ENCODE assay signal across 8 cellular contexts in genomic region chr10:65571011-65571570, GRCh38.
DNase-seq lines count a peak whose midpoint lies in the region; ATAC-seq and TF ChIP-seq lines count a peak whose summit lies in the region.

No MANE protein-coding gene starts in this region.

- H3K27me3 ChIP-seq in endocrine pancreas (ENCODE audit: control insufficient read depth, insufficient read depth, low read length) (no peaks in the 10 kb centered on the region), neuron (ENCODE audit: insufficient read depth, low read length) (no peaks in the 10 kb centered on the region)

- H3K36me3 ChIP-seq in endocrine pancreas (ENCODE audit: control insufficient read depth, insufficient read depth, low read length) (no peaks in the 10 kb centered on the region), neuron (ENCODE audit: insufficient read depth, low read length) (peaks cover 2% of the 10 kb centered on the region)

- H3K27ac Mint-ChIP-seq in T-cell = no peak overlapping the region
- H3K27ac Mint-ChIP-seq in activated naive CD8-positive, alpha-beta T cell treated with anti-CD3 and anti-CD28 coated beads, Interleukin-2, amount 50 U/mL, for 24 hours = no peak overlapping the region

- no peaks in the 10 kb centered on the region for H3K27me3 Mint-ChIP-seq in T-cell
- peaks cover 2% of the 10 kb centered on the region for H3K27me3 Mint-ChIP-seq in activated naive CD8-positive, alpha-beta T cell treated with anti-CD3 and anti-CD28 coated beads, Interleukin-2, amount 50 U/mL, for 24 hours

- no peak overlapping the region for H3K9ac ChIP-seq in endocrine pancreas (ENCODE audit: control insufficient read depth, insufficient read depth, low read length)

- DNase-seq in LHCN-M2 (ENCODE audit: low read depth) = peak; percentile 3
- DNase-seq in T-cell = no peak
- DNase-seq in activated naive CD8-positive, alpha-beta T cell treated with anti-CD3 and anti-CD28 coated beads, Interleukin-2, amount 50 U/mL, for 24 hours = no peak
- DNase-seq in NCI-H226 = no peak

- H3K9me3 ChIP-seq in endocrine pancreas (ENCODE audit: control insufficient read depth, low read length) (no peaks in the 10 kb centered on the region), neuron (ENCODE audit: low read length) (no peaks in the 10 kb centered on the region)

- no peaks in the 10 kb centered on the region for H3K36me3 Mint-ChIP-seq in T-cell
- H3K36me3 Mint-ChIP-seq in activated naive CD8-positive, alpha-beta T cell treated with anti-CD3 and anti-CD28 coated beads, Interleukin-2, amount 50 U/mL, for 24 hours (ENCODE audit: low read depth) = no peaks in the 10 kb centered on the region

- no peak for TF ChIP-seq POLR2A in GM18505 (IDR thresholded peaks at IDR 0.05; ENCODE audit: borderline replicate concordance, extremely low read depth, insufficient read depth, insufficient read length)

- H3K4me1 Mint-ChIP-seq in T-cell = no peaks in the 10 kb centered on the region
- no peaks in the 10 kb centered on the region for H3K4me1 Mint-ChIP-seq in activated naive CD8-positive, alpha-beta T cell treated with anti-CD3 and anti-CD28 coated beads, Interleukin-2, amount 50 U/mL, for 24 hours

- H3K4me1 ChIP-seq in endocrine pancreas (ENCODE audit: control insufficient read depth, insufficient read depth, low read length) (no peaks in the 10 kb centered on the region), neuron (ENCODE audit: insufficient read depth, low read length) (peaks cover 4% of the 10 kb centered on the region)

- peak overlapping the region; percentile 49 for H2AFZ ChIP-seq in neuron (ENCODE audit: low read depth, low read length)

- CTCF ChIA-PET in T-cell (lab: Charles Lee) = no interaction called here

- peak overlapping the region; percentile 71 for H3K4me3 ChIP-seq in endocrine pancreas (ENCODE audit: control insufficient read depth, insufficient read depth, low read length)
- H3K4me3 ChIP-seq in neuron (ENCODE audit: low read length) = peak overlapping the region; percentile 65

- ATAC-seq in GM18505 (IDR thresholded peaks at IDR 0.05; ENCODE audit: unreplicated experiment) (peak; percentile 46), T-cell (replicated peaks in 1 of 4) (no peak), HG02763 (IDR thresholded peaks at IDR 0.05; ENCODE audit: unreplicated experiment) (no peak)
- ATAC-seq in activated naive CD8-positive, alpha-beta T cell treated with anti-CD3 and anti-CD28 coated beads, Interleukin-2, amount 50 U/mL, for 24 hours = no peak

- peaks cover 4% of the 10 kb centered on the region in 3 donors for H3K9me3 Mint-ChIP-seq in T-cell
- H3K9me3 Mint-ChIP-seq in activated naive CD8-positive, alpha-beta T cell treated with anti-CD3 and anti-CD28 coated beads, Interleukin-2, amount 50 U/mL, for 24 hours = no peaks in the 10 kb centered on the region

- POLR2A ChIA-PET in T-cell (lab: Charles Lee) = no interaction called here

- H3K4me3 Mint-ChIP-seq in T-cell = no peak overlapping the region
- H3K4me3 Mint-ChIP-seq in activated naive CD8-positive, alpha-beta T cell treated with anti-CD3 and anti-CD28 coated beads, Interleukin-2, amount 50 U/mL, for 24 hours = no peak overlapping the region
